Comparison of ENCODE assay signal across 8 cellular contexts in genomic region chr5:139710370-139711066, GRCh38.
DNase-seq lines count a peak whose midpoint lies in the region; ATAC-seq and TF ChIP-seq lines count a peak whose summit lies in the region.

No MANE protein-coding gene starts in this region.

- H3K9ac ChIP-seq in Loucy (ENCODE audit: low read depth, low read length, poor library complexity, severe bottlenecking) = peak overlapping the region; percentile 71

- no peaks in the 10 kb centered on the region for H3K36me3 ChIP-seq in Loucy (ENCODE audit: insufficient read depth, low read length)

- H3K9me2 ChIP-seq in Loucy (replicated peaks; ENCODE audit: low read depth, low read length) = no peaks in the 10 kb centered on the region

- H2AFZ ChIP-seq in Loucy (ENCODE audit: low read length) = peak overlapping the region; percentile 94

- H3K27me3 Mint-ChIP-seq in dendritic cell treated with granulocyte-macrophage colony-stimulating factor and Interleukin-4, amounts not matched to agents 40 ng/mL and 50 ng/mL, for 4 days = peaks cover 75% of the 10 kb centered on the region

- peak overlapping the region; percentile 82 for H3K4me2 ChIP-seq in Loucy (ENCODE audit: low read depth, low read length, poor library complexity, severe bottlenecking)

- H4K20me1 ChIP-seq in Loucy (ENCODE audit: insufficient read depth, low read length, poor library complexity, severe bottlenecking) = no peaks in the 10 kb centered on the region

- H3K27ac Mint-ChIP-seq in dendritic cell treated with granulocyte-macrophage colony-stimulating factor and Interleukin-4, amounts not matched to agents 40 ng/mL and 50 ng/mL, for 4 days = no peak overlapping the region

- intact Hi-C loops in dendritic cell treated with granulocyte-macrophage colony-stimulating factor and Interleukin-4, amounts not matched to agents 40 ng/mL and 50 ng/mL, for 4 days (cut with micrococcal nuclease) = no loop called here
- intact Hi-C loops in lower leg skin (cut with DNase I; ENCODE audit: low total_unique reads) = no loop called here

- WGBS in lower leg skin, 2 donors = 5 to 11% methylated on average over 51 to 57 of the region's 57 CpGs

- H3K4me3 Mint-ChIP-seq in dendritic cell treated with granulocyte-macrophage colony-stimulating factor and Interleukin-4, amounts not matched to agents 40 ng/mL and 50 ng/mL, for 4 days = peak overlapping the region; percentile 77

- no peak for ATAC-seq in GM21423 (IDR thresholded peaks at IDR 0.05; ENCODE audit: unreplicated experiment)

- DNase-seq in activated CD4-positive, alpha-beta T cell treated with anti-CD3 and anti-CD28 coated beads for 48 hours = peak; percentile 62
- DNase-seq in lower leg skin (ENCODE audit: low spot score in 2 of 2) = peak in 1 of 2 donors; percentile 36
- peak; percentile 18 for DNase-seq in stimulated activated CD8-positive, alpha-beta memory T cell treated with anti-CD3 and anti-CD28 coated beads, Interleukin-15, amount 100 ng/mL, for 1 hour (ENCODE audit: low read depth)
- DNase-seq in SHP77 (lab: John Stamatoyannopoulos, UW) = no peak

- peaks cover 46% of the 10 kb centered on the region for H3K4me1 Mint-ChIP-seq in dendritic cell treated with granulocyte-macrophage colony-stimulating factor and Interleukin-4, amounts not matched to agents 40 ng/mL and 50 ng/mL, for 4 days (ENCODE audit: low read depth)

- H3K9me3 ChIP-seq in Loucy (ENCODE audit: insufficient read depth, low read depth, low read length) = no peaks in the 10 kb centered on the region

- no peaks in the 10 kb centered on the region for H3K27me3 ChIP-seq in Loucy (ENCODE audit: insufficient read depth, low read length, poor library complexity, severe bottlenecking)

- TF ChIP-seq POLR2A in lower leg skin (IDR thresholded peaks at IDR 0.05) = no peak

- peak overlapping the region; percentile 46; the same call in 1 of the 2 replicates for H3K4me3 ChIP-seq in GM08714 (ENCODE audit: low read length)
- peak overlapping the region; percentile 74 for H3K4me3 ChIP-seq in Loucy (ENCODE audit: low read length, poor library complexity, severe bottlenecking)
- peak overlapping the region; percentile 23 for H3K4me3 ChIP-seq in lower leg skin (ENCODE audit: low read depth, poor library complexity, severe bottlenecking)

- H3K9me3 Mint-ChIP-seq in dendritic cell treated with granulocyte-macrophage colony-stimulating factor and Interleukin-4, amounts not matched to agents 40 ng/mL and 50 ng/mL, for 4 days = no peaks in the 10 kb centered on the region

- TF ChIP-seq CTCF in Loucy (conservative IDR thresholded peaks at IDR 0.05; ENCODE audit: low read length) = no peak
- no peak for TF ChIP-seq CTCF in lower leg skin (IDR thresholded peaks at IDR 0.05)

- peaks cover 23% of the 10 kb centered on the region for H3K4me1 ChIP-seq in Loucy (ENCODE audit: insufficient read depth, low read length, poor library complexity, severe bottlenecking)

- H3K36me3 Mint-ChIP-seq in dendritic cell treated with granulocyte-macrophage colony-stimulating factor and Interleukin-4, amounts not matched to agents 40 ng/mL and 50 ng/mL, for 4 days (ENCODE audit: low read depth) = no peaks in the 10 kb centered on the region

- no peaks in the 10 kb centered on the region for H3K79me2 ChIP-seq in Loucy (ENCODE audit: insufficient read depth, low read length)

- peaks cover 4% of the 10 kb centered on the region; the same call in 1 of the 2 replicates for H3F3A ChIP-seq in Loucy (ENCODE audit: low read depth)

Comparison
In these comparisons a context has a peak if more than half of its experiments do, and no peak if none do; other contexts are left out.
1. H3K4me3 ChIP-seq: peak in every context shown above with its lines; median percentile 74 in Loucy; 46 in GM08714; 23 in lower leg skin.
2. DNase-seq: peak in activated CD4-positive, alpha-beta T cell treated with anti-CD3 and anti-CD28 coated beads for 48 hours (single experiment) and stimulated activated CD8-positive, alpha-beta memory T cell treated with anti-CD3 and anti-CD28 coated beads, Interleukin-15, amount 100 ng/mL, for 1 hour (single experiment); none in SHP77 (0 of 2).